In genomic region chr4:16809064-16809463, GRCh38 we compare ENCODE assay signal across 8 cellular contexts.
"Had no signal": no experiment of that assay in that cellular context is flagged by ENCODE, and none has a peak within 500 bp of the region (broad histone marks: within the 10 kb centered on the region; RNA-seq: fewer than 3 reads in every experiment).

No MANE protein-coding gene starts in this region.

- DNase-seq: GDM1, GF-D8 had no signal

- FAIRE-seq: G401.6, GM12878, GM12891, GM12892, GM18507, GM19239 had no signal

- ATAC-seq: GM12878 had no signal

- H3K4me3 ChIP-seq: GM12878 had no signal
